ENCODE assay signal across 7 cellular contexts in the genomic region with DNA sequence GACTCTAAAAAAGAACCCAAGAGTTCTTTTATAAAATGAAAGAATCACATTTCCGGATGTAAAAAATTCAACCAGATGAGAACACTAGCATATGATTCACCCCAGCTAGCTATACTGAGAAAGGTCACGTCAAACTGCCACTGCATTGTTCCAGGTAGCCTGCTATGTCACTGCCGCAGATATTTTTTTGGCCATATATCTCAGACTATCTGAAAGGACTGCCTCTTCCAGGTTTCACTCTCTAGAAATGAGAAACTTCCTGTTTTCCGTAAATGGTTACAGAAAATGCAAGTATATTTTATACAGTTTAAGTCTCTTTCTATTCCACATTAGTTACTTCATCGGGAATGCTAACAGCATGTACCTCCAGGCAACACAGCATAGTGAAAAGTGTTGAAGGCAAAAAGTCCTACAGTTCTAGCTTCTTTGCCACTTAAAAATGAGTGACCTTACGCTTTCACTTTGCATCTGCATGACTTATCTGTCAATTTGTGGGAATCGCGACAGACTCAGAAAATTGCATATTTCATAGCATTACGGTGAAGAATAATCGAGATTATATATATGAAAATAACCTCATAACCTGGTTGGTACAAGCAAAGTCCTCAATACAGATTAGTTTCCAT.
A peak's percentile ranks its signal among the peaks of the same experiment; 100 is the strongest.
DNase-seq lines count a peak whose midpoint lies in the region; ATAC-seq lines count a peak whose summit lies in the region.

No MANE protein-coding gene starts in this region.

- CTCF ChIA-PET in activated CD8-positive, alpha-beta T cell treated with anti-CD3 and anti-CD28 coated beads, Interleukin-2, amount 10 ng/mL, durations not matched to agents 7 days and 5 days (lab: Charles Lee): interaction anchor here (1.0 to 2.3 kb wide), 5 partner anchors 22 to 175 kb away, joined by 3 to 14 read pairs (median 3); no protein-coding TSS in a partner anchor

- H3K4me3 Mint-ChIP-seq in activated CD8-positive, alpha-beta T cell treated with anti-CD3 and anti-CD28 coated beads, Interleukin-2, amount 10 ng/mL, durations not matched to agents 7 days and 5 days: peak overlapping the region; percentile 78

- DNase-seq in activated CD8-positive, alpha-beta T cell treated with anti-CD3 and anti-CD28 coated beads, Interleukin-2, amount 10 ng/mL, durations not matched to agents 7 days and 5 days: peak; percentile 66
- peak; percentile 68 for DNase-seq in stimulated activated CD4-positive, alpha-beta T cell treated with anti-CD3 and anti-CD28 coated beads, Interleukin-15, amount 100 ng/mL, for 24 hours
- no peak for DNase-seq in DMS79 (lab: John Stamatoyannopoulos, UW)
- DNase-seq in SKM-1 treated with dmso at 0.1 percent for 144 hours (lab: John Stamatoyannopoulos, UW; ENCODE audit: unreplicated experiment): no peak

- H3K4me1 Mint-ChIP-seq in activated CD8-positive, alpha-beta T cell treated with anti-CD3 and anti-CD28 coated beads, Interleukin-2, amount 10 ng/mL, durations not matched to agents 7 days and 5 days (ENCODE audit: low read depth): peaks cover 29% of the 10 kb centered on the region

- peak; percentile 88 for ATAC-seq in GM19463 (IDR thresholded peaks at IDR 0.05; ENCODE audit: unreplicated experiment)
- peak; percentile 84 for ATAC-seq in HG03139 (IDR thresholded peaks at IDR 0.05; ENCODE audit: unreplicated experiment)
- peak; percentile 96 for ATAC-seq in activated CD8-positive, alpha-beta T cell treated with anti-CD3 and anti-CD28 coated beads, Interleukin-2, amount 10 ng/mL, durations not matched to agents 7 days and 5 days
- no peak for ATAC-seq in HG02970 (IDR thresholded peaks at IDR 0.05; ENCODE audit: low FRiP score, unreplicated experiment)

- peak overlapping the region; percentile 90 for H3K27ac Mint-ChIP-seq in activated CD8-positive, alpha-beta T cell treated with anti-CD3 and anti-CD28 coated beads, Interleukin-2, amount 10 ng/mL, durations not matched to agents 7 days and 5 days

- peaks cover 8% of the 10 kb centered on the region for H3K36me3 Mint-ChIP-seq in activated CD8-positive, alpha-beta T cell treated with anti-CD3 and anti-CD28 coated beads, Interleukin-2, amount 10 ng/mL, durations not matched to agents 7 days and 5 days (ENCODE audit: low read depth)

- H3K9me3 Mint-ChIP-seq in activated CD8-positive, alpha-beta T cell treated with anti-CD3 and anti-CD28 coated beads, Interleukin-2, amount 10 ng/mL, durations not matched to agents 7 days and 5 days (ENCODE audit: insufficient read depth): no peaks in the 10 kb centered on the region

- no peaks in the 10 kb centered on the region for H3K27me3 Mint-ChIP-seq in activated CD8-positive, alpha-beta T cell treated with anti-CD3 and anti-CD28 coated beads, Interleukin-2, amount 10 ng/mL, durations not matched to agents 7 days and 5 days (ENCODE audit: low read depth)

- POLR2A ChIA-PET in activated CD8-positive, alpha-beta T cell treated with anti-CD3 and anti-CD28 coated beads, Interleukin-2, amount 10 ng/mL, durations not matched to agents 7 days and 5 days (lab: Charles Lee): interaction anchor here (0.7 to 1.5 kb wide), 7 partner anchors 15 to 112 kb away, joined by 3 to 6 read pairs (median 3); no protein-coding TSS in a partner anchor

Comparison
In these comparisons a context has a peak if more than half of its experiments do, and no peak if none do; other contexts are left out.
1. DNase-seq: peak in activated CD8-positive, alpha-beta T cell treated with anti-CD3 and anti-CD28 coated beads, Interleukin-2, amount 10 ng/mL, durations not matched to agents 7 days and 5 days (single experiment) and stimulated activated CD4-positive, alpha-beta T cell treated with anti-CD3 and anti-CD28 coated beads, Interleukin-15, amount 100 ng/mL, for 24 hours (single experiment); none in DMS79 (single experiment) and SKM-1 treated with dmso at 0.1 percent for 144 hours (single experiment).